In genomic region chr17:10177131-10177920, GRCh38 we compare ENCODE assay signal across 22 cellular contexts. TPM values are rescaled to one million over a fixed set of nuclear protein-coding genes. Genes with fewer than 3 reads are reported as not detected.
A peak's percentile ranks its signal among the peaks of the same experiment; 100 is the strongest.
DNase-seq lines count a peak whose midpoint lies in the region; ATAC-seq and TF ChIP-seq lines count a peak whose summit lies in the region.
"Had no signal": no experiment of that assay in that cellular context is flagged by ENCODE, and none has a peak within 500 bp of the region (broad histone marks: within the 10 kb centered on the region; RNA-seq: fewer than 3 reads in every experiment).

No MANE protein-coding gene starts in this region.

- H3K27ac Mint-ChIP-seq in endodermal cell (peak overlapping the region; percentile 85), nephron (peak overlapping the region in 2 of 3 experiments; percentile 13 to 30)
- H3K27ac Mint-ChIP-seq: activated naive CD8-positive, alpha-beta T cell treated with anti-CD3 and anti-CD28 coated beads for 36 hours; natural killer cell treated with Interleukin-12 subunit alpha and Interleukin-12 subunit beta and Interleukin-15 and Interleukin-18, amount 100 ng/mL, for 72 hours had no signal

- H3K27me3 ChIP-seq in left ventricle myocardium inferior (ENCODE audit: low read depth) (no peaks in the 10 kb centered on the region), endodermal cell (ENCODE audit: control insufficient read depth, insufficient read depth, low read length, poor library complexity, severe bottlenecking) (no peaks in the 10 kb centered on the region)

- H3K27ac ChIP-seq in left ventricle myocardium inferior (replicated peaks) (no peak overlapping the region), endodermal cell (ENCODE audit: low read depth, low read length) (no peak overlapping the region)
- H3K27ac ChIP-seq: KMS-11, psoas muscle had no signal

- intact Hi-C loops in left ventricle myocardium superior (cut with micrococcal nuclease) (no loop called here), left ventricle myocardium inferior (cut with micrococcal nuclease) (no loop called here), sciatic nerve (cut with DNase I) (no loop called here)

- H3K36me3 ChIP-seq in left ventricle myocardium inferior (no peaks in the 10 kb centered on the region), endodermal cell (ENCODE audit: control insufficient read depth, insufficient read depth, low read length) (no peaks in the 10 kb centered on the region)

- H3K9me3 ChIP-seq in left ventricle myocardium inferior (replicated peaks) (no peaks in the 10 kb centered on the region), endodermal cell (ENCODE audit: control insufficient read depth, low read length) (peaks cover 15% of the 10 kb centered on the region)
- H3K9me3 ChIP-seq: psoas muscle had no signal

- H3K4me3 ChIP-seq in left ventricle myocardium inferior (no peak overlapping the region), endodermal cell (ENCODE audit: low read length) (no peak overlapping the region)
- H3K4me3 ChIP-seq: psoas muscle, skin epidermis had no signal

- H3K4me1 Mint-ChIP-seq in endodermal cell (peaks cover 53% of the 10 kb centered on the region), nephron (peaks cover 37% of the 10 kb centered on the region)

- H3K4me1 ChIP-seq in left ventricle myocardium inferior (peaks cover 11% of the 10 kb centered on the region), endodermal cell (ENCODE audit: control insufficient read depth, insufficient read depth, low read length) (peaks cover 23% of the 10 kb centered on the region)
- H3K4me1 ChIP-seq: psoas muscle had no signal

- H3K9ac ChIP-seq in endodermal cell (ENCODE audit: extremely low read depth, low read length, poor library complexity, severe bottlenecking): no peak overlapping the region
- H3K9ac ChIP-seq: KMS-11 had no signal

- H3K36me3 Mint-ChIP-seq in endodermal cell (ENCODE audit: low read depth) (no peaks in the 10 kb centered on the region), nephron (ENCODE audit: low read depth) (peaks cover 1% of the 10 kb centered on the region)
- H3K36me3 Mint-ChIP-seq: activated naive CD8-positive, alpha-beta T cell treated with anti-CD3 and anti-CD28 coated beads for 36 hours; natural killer cell treated with Interleukin-12 subunit alpha and Interleukin-12 subunit beta and Interleukin-15 and Interleukin-18, amount 100 ng/mL, for 72 hours had no signal

- 34 to 50% methylated on average over 4 to 7 of the region's 7 CpGs for WGBS in endodermal cell (ENCODE audit: insufficient coverage in 1 of 2, insufficient read length in 1 of 2), 2 experiments

- H3K9me3 Mint-ChIP-seq in endodermal cell (peaks cover 8% of the 10 kb centered on the region), nephron (peaks cover 3% of the 10 kb centered on the region)
- H3K9me3 Mint-ChIP-seq: natural killer cell treated with Interleukin-12 subunit alpha and Interleukin-12 subunit beta and Interleukin-15 and Interleukin-18, amount 100 ng/mL, for 72 hours had no signal

- TF ChIP-seq CTCF in left ventricle myocardium inferior (IDR thresholded peaks at IDR 0.05; ENCODE audit: borderline replicate concordance): no peak
- TF ChIP-seq CTCF in endodermal cell (conservative IDR thresholded peaks at IDR 0.05): no peak
- no peak for TF ChIP-seq CTCF in nephron (IDR thresholded peaks at IDR 0.05; ENCODE audit: unreplicated experiment in 3 of 3)

- H3K27me3 Mint-ChIP-seq in endodermal cell (ENCODE audit: insufficient read depth): peaks cover 10% of the 10 kb centered on the region
- peaks cover 13% of the 10 kb centered on the region for H3K27me3 Mint-ChIP-seq in nephron (ENCODE audit: low read depth)
- H3K27me3 Mint-ChIP-seq: natural killer cell treated with Interleukin-12 subunit alpha and Interleukin-12 subunit beta and Interleukin-15 and Interleukin-18, amount 100 ng/mL, for 72 hours had no signal

- no peak for DNase-seq in left ventricle myocardium superior
- DNase-seq in left ventricle myocardium inferior: no peak
- DNase-seq in endodermal cell: peak; percentile 78
- no peak for DNase-seq in sciatic nerve (ENCODE audit: low spot score)
- DNase-seq in DMS53 treated with DMSO at 0.1 percent for 48 hours (lab: John Stamatoyannopoulos, UW; ENCODE audit: unreplicated experiment): no peak
- no peak for DNase-seq in occipital lobe (lab: John Stamatoyannopoulos, UW)
- DNase-seq: activated CD8-positive, alpha-beta memory T cell treated with anti-CD3 and anti-CD28 coated beads, Interleukin-2, amount 50 U/mL, for 48 hours; activated naive CD8-positive, alpha-beta T cell treated with anti-CD3 and anti-CD28 coated beads for 36 hours; AML-193; DMS79; effector CD4-positive, alpha-beta T cell; foreskin melanocyte; MV-4-11; NCI-H1694 treated with DMSO at 0.1 percent for 48 hours; NCI-H69; stimulated activated naive CD4-positive, alpha-beta T cell had no signal

- ATAC-seq in left ventricle myocardium superior: peak; percentile 12
- no peak for ATAC-seq in sciatic nerve
- no peak for ATAC-seq in GM21390 (IDR thresholded peaks at IDR 0.05; ENCODE audit: unreplicated experiment)
- ATAC-seq: natural killer cell treated with Interleukin-12 subunit alpha and Interleukin-12 subunit beta and Interleukin-15 and Interleukin-18, amount 100 ng/mL, for 72 hours had no signal

- no peak overlapping the region for H3K4me3 Mint-ChIP-seq in endodermal cell
- H3K4me3 Mint-ChIP-seq in nephron: no peak overlapping the region
- H3K4me3 Mint-ChIP-seq: activated naive CD8-positive, alpha-beta T cell treated with anti-CD3 and anti-CD28 coated beads for 36 hours; natural killer cell treated with Interleukin-12 subunit alpha and Interleukin-12 subunit beta and Interleukin-15 and Interleukin-18, amount 100 ng/mL, for 72 hours had no signal

RNA-seq across cellular contexts. Expression of gene GAS7, which starts 21.1 kb away (rescaled TPM):
- total RNA-seq in left ventricle myocardium superior (51.2 TPM), left ventricle myocardium inferior (87.6 TPM), endodermal cell (10 to 100 TPM in 1 of 2 donors, 1 to 10 TPM in 1; 8.6 to 14.7 TPM), sciatic nerve (431 TPM), occipital lobe (80.2 TPM)
- polyA plus RNA-seq in endodermal cell (2013, experiment 1 of 2): 7.1 TPM
- 7.9 TPM for polyA plus RNA-seq in endodermal cell (2013, experiment 2 of 2)
